ENCODE assay signal across 9 cellular contexts in genomic region chr19:19459707-19460251, GRCh38. TPM values are rescaled to one million over a fixed set of nuclear protein-coding genes. Genes with fewer than 3 reads are reported as not detected.
A peak's percentile ranks its signal among the peaks of the same experiment; 100 is the strongest.
DNase-seq lines count a peak whose midpoint lies in the region; ATAC-seq and TF ChIP-seq lines count a peak whose summit lies in the region.
"Had no signal": no experiment of that assay in that cellular context is flagged by ENCODE, and none has a peak within 500 bp of the region (broad histone marks: within the 10 kb centered on the region; RNA-seq: fewer than 3 reads in every experiment).

No MANE protein-coding gene starts in this region.

- no peak for ATAC-seq in GM19455 (IDR thresholded peaks at IDR 0.05; ENCODE audit: unreplicated experiment)

- DNase-seq in MV-4-11 (lab: John Stamatoyannopoulos, UW), result peak; percentile 71
- peak; percentile 49 for DNase-seq in activated CD8-positive, alpha-beta memory T cell treated with anti-CD3 and anti-CD28 coated beads, Interleukin-2, amount 50 U/mL, for 24 hours (ENCODE audit: extremely low read depth)
- DNase-seq in fibroblast of pulmonary artery (ENCODE audit: low read depth), result peak; percentile 66
- no peak for DNase-seq in NCI-H748 (lab: John Stamatoyannopoulos, UW; ENCODE audit: unreplicated experiment)
- DNase-seq in globus pallidus (ENCODE audit: low spot score), result no peak

- peaks cover 64 to 73% (median 66%) of the 10 kb centered on the region in 3 donors for H3K4me1 ChIP-seq in skeletal muscle tissue (ENCODE audit: control insufficient read depth in 3 of 3, insufficient read depth in 3 of 3, low read length in 3 of 3)

- no peaks in the 10 kb centered on the region for H3K36me3 ChIP-seq in skeletal muscle tissue (ENCODE audit: control insufficient read depth in 3 of 3, insufficient read depth in 3 of 3, low read length in 3 of 3)

- TF ChIP-seq CTCF in fibroblast of pulmonary artery (IDR thresholded peaks at IDR 0.05; ENCODE audit: low read length, missing control alignments), result no peak

- peak overlapping the region; percentile 85 for H3K27ac ChIP-seq in skeletal muscle tissue (ENCODE audit: low read depth, low read length)
- H3K27ac ChIP-seq: VCaP had no signal

- H3K4me3 ChIP-seq in fibroblast of pulmonary artery (replicated peaks; ENCODE audit: low read depth, low read length), result no peak overlapping the region
- peak overlapping the region; percentile 11 to 41 (median 31) for H3K4me3 ChIP-seq in skeletal muscle tissue (ENCODE audit: low read length in 3 of 3)

- H3K9ac ChIP-seq in skeletal muscle tissue (ENCODE audit: low read depth in 1 of 3, low read length in 3 of 3), result peak overlapping the region in 2 of 3 donors; percentile 74 to 86

- TF ChIP-seq POLR2A in GM18526 (IDR thresholded peaks at IDR 0.05; ENCODE audit: extremely low read depth, insufficient read length), result peak; percentile 35

- H3K9me3 ChIP-seq in skeletal muscle tissue (ENCODE audit: control insufficient read depth in 3 of 3, low read length in 3 of 3), result no peaks in the 10 kb centered on the region

- H3K27me3 ChIP-seq in skeletal muscle tissue (ENCODE audit: control insufficient read depth in 3 of 3, insufficient read depth in 3 of 3, low read length in 3 of 3), result no peaks in the 10 kb centered on the region

RNA-seq across cellular contexts. Expression of gene GATAD2A, which starts 54.3 kb away (rescaled TPM):
- 19.8 TPM for total RNA-seq in skeletal muscle tissue

RNA-seq across cellular contexts. Expression of gene TSSK6, which starts 55.6 kb away (rescaled TPM):
- total RNA-seq in skeletal muscle tissue, result not detected

RNA-seq across cellular contexts. Expression of gene NDUFA13, which starts 56.2 kb away (rescaled TPM):
- 169 TPM for total RNA-seq in skeletal muscle tissue

Comparison
In these comparisons a context has a peak if more than half of its experiments do, and no peak if none do; other contexts are left out.
1. DNase-seq: peak in MV-4-11 (single experiment), activated CD8-positive, alpha-beta memory T cell treated with anti-CD3 and anti-CD28 coated beads, Interleukin-2, amount 50 U/mL, for 24 hours (single experiment) and fibroblast of pulmonary artery (single experiment); none in NCI-H748 (single experiment) and globus pallidus (single experiment).